Comparison of ENCODE assay signal across 6 cellular contexts in the genomic region with DNA sequence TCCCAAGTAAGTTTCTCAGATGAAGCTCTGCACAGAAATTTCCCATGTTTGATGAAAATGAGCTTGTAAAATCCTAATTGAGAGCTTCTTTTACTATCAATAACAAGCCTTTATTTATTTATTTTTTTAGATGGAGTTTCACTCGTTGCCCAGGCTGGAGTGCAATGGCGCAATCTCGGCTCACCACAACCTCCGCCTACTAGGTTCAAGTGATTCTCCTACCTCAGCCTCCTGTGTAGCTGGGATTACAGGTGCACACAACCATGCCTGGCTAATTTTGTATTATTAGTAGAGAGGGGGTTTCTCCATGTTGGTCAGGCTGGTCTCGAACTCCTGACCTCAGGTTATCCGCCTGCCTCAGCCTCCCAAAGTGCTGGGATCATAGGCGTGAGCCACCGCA. TPM values are rescaled to one million over a fixed set of nuclear protein-coding genes. Genes with fewer than 3 reads are reported as not detected.
"Had no signal": no experiment of that assay in that cellular context is flagged by ENCODE, and none has a peak within 500 bp of the region (broad histone marks: within the 10 kb centered on the region; RNA-seq: fewer than 3 reads in every experiment).

No MANE protein-coding gene starts in this region.

RNA-seq across cellular contexts. Expression of a gene that starts 20.6 kb away (rescaled TPM):
- total RNA-seq: Right ventricle myocardium superior, SJSA1 had no signal

RNA-seq across cellular contexts. Expression of a gene that starts 24.1 kb away (rescaled TPM):
- total RNA-seq: M059J, PC-3, Peyer's patch, Right ventricle myocardium superior, SJSA1 had no signal
- polyA plus RNA-seq: SK-N-SH had no signal
